Comparison of ENCODE assay signal across 1 cellular context in the genomic region with DNA sequence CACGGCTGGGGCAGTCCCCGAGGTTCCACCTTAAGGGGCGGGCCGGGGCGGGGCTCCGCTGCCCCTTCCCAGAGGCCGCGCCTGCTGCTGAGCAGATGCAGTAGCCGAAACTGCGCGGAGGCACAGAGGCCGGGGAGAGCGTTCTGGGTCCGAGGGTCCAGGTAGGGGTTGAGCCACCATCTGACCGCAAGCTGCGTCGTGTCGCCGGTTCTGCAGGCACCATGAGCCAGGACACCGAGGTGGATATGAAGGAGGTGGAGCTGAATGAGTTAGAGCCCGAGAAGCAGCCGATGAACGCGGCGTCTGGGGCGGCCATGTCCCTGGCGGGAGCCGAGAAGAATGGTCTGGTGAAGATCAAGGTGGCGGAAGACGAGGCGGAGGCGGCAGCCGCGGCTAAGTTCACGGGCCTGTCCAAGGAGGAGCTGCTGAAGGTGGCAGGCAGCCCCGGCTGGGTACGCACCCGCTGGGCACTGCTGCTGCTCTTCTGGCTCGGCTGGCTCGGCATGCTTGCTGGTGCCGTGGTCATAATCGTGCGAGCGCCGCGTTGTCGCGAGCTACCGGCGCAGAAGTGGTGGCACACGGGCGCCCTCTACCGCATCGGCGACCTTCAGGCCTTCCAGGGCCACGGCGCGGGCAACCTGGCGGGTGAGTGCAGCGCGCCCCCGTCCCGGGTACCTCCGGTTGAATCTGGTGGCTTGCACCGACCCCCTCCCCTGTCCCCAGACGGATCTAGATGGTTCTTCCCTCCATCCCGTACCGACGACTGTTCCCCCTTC.
A peak's percentile ranks its signal among the peaks of the same experiment; 100 is the strongest.
TF ChIP-seq lines count a peak whose summit lies in the region.

A gene (plus strand): TSS at position 94 of the 776 bp plus-strand sequence. CDS start 128 bp downstream, at position 222.

TF ChIP-seq in HepG2, 621 proteins besides CTCF, POLR2A, EP300 and RAD21 (continued from another document and continues in another):
- TF ChIP-seq, protein P1, sequence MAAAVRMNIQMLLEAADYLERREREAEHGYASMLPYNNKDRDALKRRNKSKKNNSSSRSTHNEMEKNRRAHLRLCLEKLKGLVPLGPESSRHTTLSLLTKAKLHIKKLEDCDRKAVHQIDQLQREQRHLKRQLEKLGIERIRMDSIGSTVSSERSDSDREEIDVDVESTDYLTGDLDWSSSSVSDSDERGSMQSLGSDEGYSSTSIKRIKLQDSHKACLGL (CRISPR knock-in tag; IDR thresholded peaks at IDR 0.05) = peak; percentile 11; the same call in 1 of the 2 replicates
- TF ChIP-seq MED8 (CRISPR knock-in tag; IDR thresholded peaks at IDR 0.05; ENCODE audit: insufficient replicate concordance) = no peak
- TF ChIP-seq, protein P2, sequence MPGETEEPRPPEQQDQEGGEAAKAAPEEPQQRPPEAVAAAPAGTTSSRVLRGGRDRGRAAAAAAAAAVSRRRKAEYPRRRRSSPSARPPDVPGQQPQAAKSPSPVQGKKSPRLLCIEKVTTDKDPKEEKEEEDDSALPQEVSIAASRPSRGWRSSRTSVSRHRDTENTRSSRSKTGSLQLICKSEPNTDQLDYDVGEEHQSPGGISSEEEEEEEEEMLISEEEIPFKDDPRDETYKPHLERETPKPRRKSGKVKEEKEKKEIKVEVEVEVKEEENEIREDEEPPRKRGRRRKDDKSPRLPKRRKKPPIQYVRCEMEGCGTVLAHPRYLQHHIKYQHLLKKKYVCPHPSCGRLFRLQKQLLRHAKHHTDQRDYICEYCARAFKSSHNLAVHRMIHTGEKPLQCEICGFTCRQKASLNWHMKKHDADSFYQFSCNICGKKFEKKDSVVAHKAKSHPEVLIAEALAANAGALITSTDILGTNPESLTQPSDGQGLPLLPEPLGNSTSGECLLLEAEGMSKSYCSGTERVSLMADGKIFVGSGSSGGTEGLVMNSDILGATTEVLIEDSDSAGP (CRISPR knock-in tag; IDR thresholded peaks at IDR 0.05; ENCODE audit: borderline replicate concordance) = peak; percentile 92; the same call in 1 of the 2 replicates
- TF ChIP-seq ZNF256 (CRISPR knock-in tag; conservative IDR thresholded peaks at IDR 0.05) = 0 out of 2 replicates have a peak, but pooled peaks have one; percentile 23
- no peak for TF ChIP-seq CREB1 (IDR thresholded peaks at IDR 0.05)
- no peak for TF ChIP-seq CREB1 (CRISPR knock-in tag; IDR thresholded peaks at IDR 0.05)
- peak; percentile 63 for TF ChIP-seq ZNF331 (CRISPR knock-in tag; IDR thresholded peaks at IDR 0.05)
- TF ChIP-seq, protein P3, sequence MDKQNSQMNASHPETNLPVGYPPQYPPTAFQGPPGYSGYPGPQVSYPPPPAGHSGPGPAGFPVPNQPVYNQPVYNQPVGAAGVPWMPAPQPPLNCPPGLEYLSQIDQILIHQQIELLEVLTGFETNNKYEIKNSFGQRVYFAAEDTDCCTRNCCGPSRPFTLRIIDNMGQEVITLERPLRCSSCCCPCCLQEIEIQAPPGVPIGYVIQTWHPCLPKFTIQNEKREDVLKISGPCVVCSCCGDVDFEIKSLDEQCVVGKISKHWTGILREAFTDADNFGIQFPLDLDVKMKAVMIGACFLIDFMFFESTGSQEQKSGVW (CRISPR knock-in tag; IDR thresholded peaks at IDR 0.05; ENCODE audit: borderline replicate concordance) = no peak
- TF ChIP-seq ZNF234 (CRISPR knock-in tag; conservative IDR thresholded peaks at IDR 0.05) = no peak
- TF ChIP-seq HOXA7 (CRISPR knock-in tag; IDR thresholded peaks at IDR 0.05) = no peak
- no peak for TF ChIP-seq ZNF510 (CRISPR knock-in tag; IDR thresholded peaks at IDR 0.05; ENCODE audit: low read depth)
- TF ChIP-seq, protein P4, sequence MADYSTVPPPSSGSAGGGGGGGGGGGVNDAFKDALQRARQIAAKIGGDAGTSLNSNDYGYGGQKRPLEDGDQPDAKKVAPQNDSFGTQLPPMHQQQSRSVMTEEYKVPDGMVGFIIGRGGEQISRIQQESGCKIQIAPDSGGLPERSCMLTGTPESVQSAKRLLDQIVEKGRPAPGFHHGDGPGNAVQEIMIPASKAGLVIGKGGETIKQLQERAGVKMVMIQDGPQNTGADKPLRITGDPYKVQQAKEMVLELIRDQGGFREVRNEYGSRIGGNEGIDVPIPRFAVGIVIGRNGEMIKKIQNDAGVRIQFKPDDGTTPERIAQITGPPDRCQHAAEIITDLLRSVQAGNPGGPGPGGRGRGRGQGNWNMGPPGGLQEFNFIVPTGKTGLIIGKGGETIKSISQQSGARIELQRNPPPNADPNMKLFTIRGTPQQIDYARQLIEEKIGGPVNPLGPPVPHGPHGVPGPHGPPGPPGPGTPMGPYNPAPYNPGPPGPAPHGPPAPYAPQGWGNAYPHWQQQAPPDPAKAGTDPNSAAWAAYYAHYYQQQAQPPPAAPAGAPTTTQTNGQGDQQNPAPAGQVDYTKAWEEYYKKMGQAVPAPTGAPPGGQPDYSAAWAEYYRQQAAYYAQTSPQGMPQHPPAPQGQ (CRISPR knock-in tag; IDR thresholded peaks at IDR 0.05; ENCODE audit: borderline replicate concordance) = no peak; the same call in 1 of the 2 replicates
- no peak for TF ChIP-seq KLF13 (CRISPR knock-in tag; IDR thresholded peaks at IDR 0.05)
- peak; percentile 14; the same call in 1 of the 2 replicates for TF ChIP-seq CHCHD3 (CRISPR knock-in tag; IDR thresholded peaks at IDR 0.05)
- TF ChIP-seq CHD4 (IDR thresholded peaks at IDR 0.05; ENCODE audit: borderline replicate concordance, low read length) = no peak
- TF ChIP-seq ZNF891 (CRISPR knock-in tag; IDR thresholded peaks at IDR 0.05) = peak; percentile 94
- TF ChIP-seq ATRX (CRISPR knock-in tag; IDR thresholded peaks at IDR 0.05; ENCODE audit: borderline replicate concordance) = no peak
- TF ChIP-seq NRL (CRISPR knock-in tag; IDR thresholded peaks at IDR 0.05; ENCODE audit: borderline replicate concordance) = no peak
- TF ChIP-seq, protein P5, sequence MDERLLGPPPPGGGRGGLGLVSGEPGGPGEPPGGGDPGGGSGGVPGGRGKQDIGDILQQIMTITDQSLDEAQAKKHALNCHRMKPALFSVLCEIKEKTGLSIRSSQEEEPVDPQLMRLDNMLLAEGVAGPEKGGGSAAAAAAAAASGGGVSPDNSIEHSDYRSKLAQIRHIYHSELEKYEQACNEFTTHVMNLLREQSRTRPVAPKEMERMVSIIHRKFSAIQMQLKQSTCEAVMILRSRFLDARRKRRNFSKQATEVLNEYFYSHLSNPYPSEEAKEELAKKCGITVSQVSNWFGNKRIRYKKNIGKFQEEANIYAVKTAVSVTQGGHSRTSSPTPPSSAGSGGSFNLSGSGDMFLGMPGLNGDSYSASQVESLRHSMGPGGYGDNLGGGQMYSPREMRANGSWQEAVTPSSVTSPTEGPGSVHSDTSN (CRISPR knock-in tag; IDR thresholded peaks at IDR 0.05) = no peak
- TF ChIP-seq RXRA (CRISPR knock-in tag; IDR thresholded peaks at IDR 0.05) = peak; percentile 55; the same call in 1 of the 2 replicates
- peak; percentile 80 for TF ChIP-seq NFKB2 (CRISPR knock-in tag; IDR thresholded peaks at IDR 0.05; ENCODE audit: borderline replicate concordance)
- peak; percentile 48; the same call in 1 of the 2 replicates for TF ChIP-seq PRMT3 (CRISPR knock-in tag; IDR thresholded peaks at IDR 0.05; ENCODE audit: borderline replicate concordance, low read depth)
- 0 out of 2 replicates have a peak, but pooled peaks have one; percentile 52 for TF ChIP-seq ZNF543 (CRISPR knock-in tag; IDR thresholded peaks at IDR 0.05)
- no peak for TF ChIP-seq TOE1 (CRISPR knock-in tag; IDR thresholded peaks at IDR 0.05)
- TF ChIP-seq, protein P6, sequence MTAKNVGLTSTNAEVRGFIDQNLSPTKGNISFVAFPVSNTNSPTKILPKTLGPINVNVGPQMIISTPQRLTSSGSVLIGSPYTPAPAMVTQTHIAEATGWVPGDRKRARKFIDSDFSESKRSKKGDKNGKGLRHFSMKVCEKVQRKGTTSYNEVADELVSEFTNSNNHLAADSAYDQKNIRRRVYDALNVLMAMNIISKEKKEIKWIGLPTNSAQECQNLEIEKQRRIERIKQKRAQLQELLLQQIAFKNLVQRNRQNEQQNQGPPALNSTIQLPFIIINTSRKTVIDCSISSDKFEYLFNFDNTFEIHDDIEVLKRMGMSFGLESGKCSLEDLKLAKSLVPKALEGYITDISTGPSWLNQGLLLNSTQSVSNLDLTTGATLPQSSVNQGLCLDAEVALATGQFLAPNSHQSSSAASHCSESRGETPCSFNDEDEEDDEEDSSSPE (CRISPR knock-in tag; IDR thresholded peaks at IDR 0.05) = peak; percentile 75; the same call in 1 of the 2 replicates
- TF ChIP-seq TEAD2 (CRISPR knock-in tag; IDR thresholded peaks at IDR 0.05) = no peak
- TF ChIP-seq, protein P7, sequence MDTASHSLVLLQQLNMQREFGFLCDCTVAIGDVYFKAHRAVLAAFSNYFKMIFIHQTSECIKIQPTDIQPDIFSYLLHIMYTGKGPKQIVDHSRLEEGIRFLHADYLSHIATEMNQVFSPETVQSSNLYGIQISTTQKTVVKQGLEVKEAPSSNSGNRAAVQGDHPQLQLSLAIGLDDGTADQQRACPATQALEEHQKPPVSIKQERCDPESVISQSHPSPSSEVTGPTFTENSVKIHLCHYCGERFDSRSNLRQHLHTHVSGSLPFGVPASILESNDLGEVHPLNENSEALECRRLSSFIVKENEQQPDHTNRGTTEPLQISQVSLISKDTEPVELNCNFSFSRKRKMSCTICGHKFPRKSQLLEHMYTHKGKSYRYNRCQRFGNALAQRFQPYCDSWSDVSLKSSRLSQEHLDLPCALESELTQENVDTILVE (CRISPR knock-in tag; IDR thresholded peaks at IDR 0.05) = peak; percentile 23
- no peak for TF ChIP-seq CCAR2 (optimal IDR thresholded peaks at IDR 0.05; ENCODE audit: low read depth, low read length)
- TF ChIP-seq, protein P8, sequence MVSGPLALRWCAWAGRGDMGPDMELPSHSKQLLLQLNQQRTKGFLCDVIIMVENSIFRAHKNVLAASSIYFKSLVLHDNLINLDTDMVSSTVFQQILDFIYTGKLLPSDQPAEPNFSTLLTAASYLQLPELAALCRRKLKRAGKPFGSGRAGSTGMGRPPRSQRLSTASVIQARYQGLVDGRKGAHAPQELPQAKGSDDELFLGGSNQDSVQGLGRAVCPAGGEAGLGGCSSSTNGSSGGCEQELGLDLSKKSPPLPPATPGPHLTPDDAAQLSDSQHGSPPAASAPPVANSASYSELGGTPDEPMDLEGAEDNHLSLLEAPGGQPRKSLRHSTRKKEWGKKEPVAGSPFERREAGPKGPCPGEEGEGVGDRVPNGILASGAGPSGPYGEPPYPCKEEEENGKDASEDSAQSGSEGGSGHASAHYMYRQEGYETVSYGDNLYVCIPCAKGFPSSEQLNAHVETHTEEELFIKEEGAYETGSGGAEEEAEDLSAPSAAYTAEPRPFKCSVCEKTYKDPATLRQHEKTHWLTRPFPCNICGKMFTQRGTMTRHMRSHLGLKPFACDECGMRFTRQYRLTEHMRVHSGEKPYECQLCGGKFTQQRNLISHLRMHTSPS (CRISPR knock-in tag; IDR thresholded peaks at IDR 0.05; ENCODE audit: low read depth) = no peak
- TF ChIP-seq RAD51 (IDR thresholded peaks at IDR 0.05; ENCODE audit: borderline replicate concordance) = no peak
- peak; percentile 61; the same call in 1 of the 2 replicates for TF ChIP-seq ZNF446 (CRISPR knock-in tag; IDR thresholded peaks at IDR 0.05)
- peak; percentile 88 for TF ChIP-seq MYC (CRISPR knock-in tag; IDR thresholded peaks at IDR 0.05; ENCODE audit: borderline replicate concordance)
- TF ChIP-seq, protein P9, sequence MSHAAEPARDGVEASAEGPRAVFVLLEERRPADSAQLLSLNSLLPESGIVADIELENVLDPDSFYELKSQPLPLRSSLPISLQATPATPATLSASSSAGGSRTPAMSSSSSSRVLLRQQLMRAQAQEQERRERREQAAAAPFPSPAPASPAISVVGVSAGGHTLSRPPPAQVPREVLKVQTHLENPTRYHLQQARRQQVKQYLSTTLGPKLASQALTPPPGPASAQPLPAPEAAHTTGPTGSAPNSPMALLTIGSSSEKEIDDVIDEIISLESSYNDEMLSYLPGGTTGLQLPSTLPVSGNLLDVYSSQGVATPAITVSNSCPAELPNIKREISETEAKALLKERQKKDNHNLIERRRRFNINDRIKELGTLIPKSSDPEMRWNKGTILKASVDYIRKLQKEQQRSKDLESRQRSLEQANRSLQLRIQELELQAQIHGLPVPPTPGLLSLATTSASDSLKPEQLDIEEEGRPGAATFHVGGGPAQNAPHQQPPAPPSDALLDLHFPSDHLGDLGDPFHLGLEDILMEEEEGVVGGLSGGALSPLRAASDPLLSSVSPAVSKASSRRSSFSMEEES (CRISPR knock-in tag; IDR thresholded peaks at IDR 0.05) = 0 out of 2 replicates have a peak, but pooled peaks have one; percentile 25
- no peak for TF ChIP-seq MAFG (CRISPR knock-in tag; IDR thresholded peaks at IDR 0.05)
- TF ChIP-seq, protein P10, sequence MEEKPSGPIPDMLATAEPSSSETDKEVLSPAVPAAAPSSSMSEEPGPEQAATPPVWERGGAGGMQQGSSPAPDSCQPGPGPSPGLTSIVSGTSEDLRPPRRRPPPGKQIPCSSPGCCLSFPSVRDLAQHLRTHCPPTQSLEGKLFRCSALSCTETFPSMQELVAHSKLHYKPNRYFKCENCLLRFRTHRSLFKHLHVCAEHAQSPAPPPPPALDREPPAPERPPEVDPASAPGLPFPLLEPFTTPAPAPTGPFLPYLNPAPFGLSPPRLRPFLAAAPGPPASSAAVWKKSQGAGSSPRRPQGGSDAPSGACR (CRISPR knock-in tag; IDR thresholded peaks at IDR 0.05) = peak; percentile 91
- peak; percentile 51; the same call in 1 of the 2 replicates for TF ChIP-seq GFI1 (CRISPR knock-in tag; IDR thresholded peaks at IDR 0.05; ENCODE audit: borderline replicate concordance)
- peak; percentile 60; the same call in 1 of the 2 replicates for TF ChIP-seq KDM3A (CRISPR knock-in tag; IDR thresholded peaks at IDR 0.05; ENCODE audit: low read depth)
- peak; percentile 48; the same call in 1 of the 2 replicates for TF ChIP-seq ZNF747 (CRISPR knock-in tag; IDR thresholded peaks at IDR 0.05; ENCODE audit: borderline replicate concordance)
- TF ChIP-seq TSC22D2 (CRISPR knock-in tag; IDR thresholded peaks at IDR 0.05; ENCODE audit: borderline replicate concordance) = no peak
- peak; percentile 79 for TF ChIP-seq ZNF883 (CRISPR knock-in tag; IDR thresholded peaks at IDR 0.05; ENCODE audit: not compliant biosample characterization)
- peak; percentile 81; the same call in 1 of the 2 replicates for TF ChIP-seq ZNF30 (CRISPR knock-in tag; IDR thresholded peaks at IDR 0.05)
- peak; percentile 47; the same call in 1 of the 2 replicates for TF ChIP-seq ZNF143 (CRISPR knock-in tag; IDR thresholded peaks at IDR 0.05)
- TF ChIP-seq ZNF20 (CRISPR knock-in tag; IDR thresholded peaks at IDR 0.05) = no peak
- TF ChIP-seq SOX6 (IDR thresholded peaks at IDR 0.05) = no peak
- TF ChIP-seq SOX6 (CRISPR knock-in tag; IDR thresholded peaks at IDR 0.05) = peak; percentile 55
- TF ChIP-seq BRCA1 (CRISPR knock-in tag; IDR thresholded peaks at IDR 0.05) = 0 out of 2 replicates have a peak, but pooled peaks have one; percentile 46
- TF ChIP-seq ZKSCAN8 (CRISPR knock-in tag; IDR thresholded peaks at IDR 0.05; ENCODE audit: borderline replicate concordance) = no peak; the same call in 1 of the 2 replicates
- no peak for TF ChIP-seq ADNP (CRISPR knock-in tag; IDR thresholded peaks at IDR 0.05)
- TF ChIP-seq BHLHE40 (IDR thresholded peaks at IDR 0.05; ENCODE audit: low read length) = no peak
- peak; percentile 46; the same call in 1 of the 2 replicates for TF ChIP-seq DR1 (CRISPR knock-in tag; IDR thresholded peaks at IDR 0.05)
- TF ChIP-seq, protein P11, sequence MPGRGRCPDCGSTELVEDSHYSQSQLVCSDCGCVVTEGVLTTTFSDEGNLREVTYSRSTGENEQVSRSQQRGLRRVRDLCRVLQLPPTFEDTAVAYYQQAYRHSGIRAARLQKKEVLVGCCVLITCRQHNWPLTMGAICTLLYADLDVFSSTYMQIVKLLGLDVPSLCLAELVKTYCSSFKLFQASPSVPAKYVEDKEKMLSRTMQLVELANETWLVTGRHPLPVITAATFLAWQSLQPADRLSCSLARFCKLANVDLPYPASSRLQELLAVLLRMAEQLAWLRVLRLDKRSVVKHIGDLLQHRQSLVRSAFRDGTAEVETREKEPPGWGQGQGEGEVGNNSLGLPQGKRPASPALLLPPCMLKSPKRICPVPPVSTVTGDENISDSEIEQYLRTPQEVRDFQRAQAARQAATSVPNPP (CRISPR knock-in tag; IDR thresholded peaks at IDR 0.05) = peak; percentile 28; the same call in 1 of the 2 replicates
- no peak for TF ChIP-seq NR2F6 (IDR thresholded peaks at IDR 0.05)
- TF ChIP-seq NR2F6 (CRISPR knock-in tag; IDR thresholded peaks at IDR 0.05) = peak; percentile 52
